8 cellular contexts compared by ENCODE assay signal in the genomic region with DNA sequence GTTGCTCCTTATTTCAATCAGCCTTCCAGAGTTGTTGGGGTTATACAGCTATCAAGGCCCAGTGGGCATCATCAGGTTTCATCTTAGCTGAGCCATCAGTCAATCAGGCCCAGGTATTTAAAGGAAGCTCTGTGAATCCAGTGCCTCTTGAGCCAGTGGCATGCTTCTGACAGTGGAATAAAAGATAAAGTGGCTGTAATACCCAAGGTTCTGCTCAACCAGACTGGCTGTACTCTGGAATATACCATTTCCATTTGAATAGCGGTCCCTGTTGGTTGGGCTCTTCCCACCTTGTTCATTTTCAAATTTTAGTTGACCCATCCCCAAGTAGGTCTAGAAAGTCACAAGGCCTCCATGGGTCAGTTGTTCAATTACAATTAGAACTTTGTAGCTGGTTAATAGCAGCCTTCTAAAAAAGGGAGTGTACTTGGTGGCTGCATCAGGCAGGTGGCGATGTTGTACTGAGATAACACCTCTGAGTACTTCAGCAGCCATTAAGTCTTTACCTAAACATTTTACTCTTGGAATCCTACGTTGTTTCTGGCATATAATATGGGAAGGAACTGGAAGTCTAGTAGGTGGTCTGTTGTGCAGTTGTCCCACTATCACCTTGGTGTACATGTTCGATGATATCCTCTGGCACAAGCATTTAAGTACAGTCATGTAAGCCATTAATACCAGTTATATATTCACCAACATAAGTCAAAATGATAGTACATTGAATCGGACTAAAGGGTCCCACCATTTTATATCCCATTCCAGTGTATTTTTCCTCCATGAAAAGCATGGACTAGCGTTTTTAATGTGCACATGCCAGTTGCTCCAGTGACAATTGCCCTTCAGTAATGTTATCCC.
DNase-seq lines count a peak whose midpoint lies in the region; ATAC-seq and TF ChIP-seq lines count a peak whose summit lies in the region.

No MANE protein-coding gene starts in this region.

- H3K4ac ChIP-seq in neuronal stem cell (ENCODE audit: low read length), result no peak overlapping the region

- H3K18ac ChIP-seq in neuronal stem cell (ENCODE audit: low read length), result no peak overlapping the region

- H4K91ac ChIP-seq in neuronal stem cell (ENCODE audit: low read depth, low read length, poor library complexity), result no peak overlapping the region

- H3K4me1 ChIP-seq in BE2C, result peaks cover 3% of the 10 kb centered on the region
- no peaks in the 10 kb centered on the region for H3K4me1 ChIP-seq in neuronal stem cell (ENCODE audit: control insufficient read depth in 2 of 2, insufficient read depth in 1 of 2, low read depth in 1 of 2, low read length in 2 of 2)

- H3K4me3 ChIP-seq in BE2C (ENCODE audit: low read depth, low read length) (no peak overlapping the region), WERI-Rb-1 (ENCODE audit: low read depth, low read length) (no peak overlapping the region), neuronal stem cell (ENCODE audit: low read length in 2 of 2) (no peak overlapping the region)

- H3K36me3 ChIP-seq in BE2C (no peaks in the 10 kb centered on the region), WERI-Rb-1 (no peaks in the 10 kb centered on the region), neuronal stem cell (replicated peaks in 1 of 2; ENCODE audit: control insufficient read depth in 2 of 2, insufficient read depth in 2 of 2, low read length in 2 of 2) (no peaks in the 10 kb centered on the region)

- H3K9ac ChIP-seq in neuronal stem cell (ENCODE audit: low read depth, low read length, poor library complexity), result no peak overlapping the region

- H3K27ac ChIP-seq in WERI-Rb-1 (no peak overlapping the region), neuronal stem cell (replicated peaks; ENCODE audit: low read length) (no peak overlapping the region)

- no peak overlapping the region for H2BK5ac ChIP-seq in neuronal stem cell (ENCODE audit: low read length)

- H3K27me3 ChIP-seq in BE2C, result no peaks in the 10 kb centered on the region
- H3K27me3 ChIP-seq in WERI-Rb-1 (ENCODE audit: insufficient read depth, low read depth, severe bottlenecking), result no peaks in the 10 kb centered on the region
- peaks cover 0 to 3% (median 0%) of the 10 kb centered on the region in 3 experiments for H3K27me3 ChIP-seq in neuronal stem cell (ENCODE audit: control insufficient read depth in 3 of 3, insufficient read depth in 3 of 3, low read depth in 1 of 3, low read length in 3 of 3)

- no peak overlapping the region for H4K8ac ChIP-seq in neuronal stem cell (ENCODE audit: low read depth, low read length)

- DNase-seq in BE2C, result peak; percentile 65
- peak; percentile 63 for DNase-seq in NCI-H2171 treated with DMSO at 0.1 percent for 48 hours (lab: John Stamatoyannopoulos, UW)
- DNase-seq in WERI-Rb-1, result peak; percentile 63
- DNase-seq in neuronal stem cell (ENCODE audit: low spot score), result peak; percentile 37
- no peak for DNase-seq in NCI-H1048 (lab: John Stamatoyannopoulos, UW)

- no peak overlapping the region for H2BK120ac ChIP-seq in neuronal stem cell (ENCODE audit: low read depth, low read length)

- TF ChIP-seq CTCF in BE2C (IDR thresholded peaks at IDR 0.05; ENCODE audit: low read depth, low read length) (peak; percentile 86), WERI-Rb-1 (IDR thresholded peaks at IDR 0.05; ENCODE audit: low read depth, low read length) (peak; percentile 82)

- no peak overlapping the region for H2BK12ac ChIP-seq in neuronal stem cell (ENCODE audit: low read length)

- no peak overlapping the region for H3K23ac ChIP-seq in neuronal stem cell (ENCODE audit: low read depth, low read length, poor library complexity)

- H2AFZ ChIP-seq in neuronal stem cell (ENCODE audit: low read length), result no peak overlapping the region

- ATAC-seq in GM21367 (IDR thresholded peaks at IDR 0.05; ENCODE audit: unreplicated experiment), result peak; percentile 81
- peak; percentile 60 for ATAC-seq in esophagus mucosa
- ATAC-seq in GM18861 (IDR thresholded peaks at IDR 0.05; ENCODE audit: unreplicated experiment), result no peak

- no CpG with 5 or more reads among the region's 6 CpGs for WGBS in neuronal stem cell (ENCODE audit: extremely low coverage in 2 of 2, insufficient read length in 2 of 2, insufficient replicate concordance in 1 of 2), 2 donors

- no peak overlapping the region for H3K14ac ChIP-seq in neuronal stem cell (ENCODE audit: low read length)

- H2AK5ac ChIP-seq in neuronal stem cell (ENCODE audit: low read depth, low read length), result no peak overlapping the region

- H2BK15ac ChIP-seq in neuronal stem cell (ENCODE audit: low read length), result no peak overlapping the region

- H3K79me1 ChIP-seq in neuronal stem cell (ENCODE audit: low read depth, low read length), result no peaks in the 10 kb centered on the region

- no peak overlapping the region for H3K4me2 ChIP-seq in neuronal stem cell (ENCODE audit: insufficient read depth, low read length, poor library complexity, severe bottlenecking)

- no peaks in the 10 kb centered on the region for H3K9me3 ChIP-seq in BE2C
- peaks cover under 1% of the 10 kb centered on the region for H3K9me3 ChIP-seq in WERI-Rb-1 (ENCODE audit: severe bottlenecking)
- H3K9me3 ChIP-seq in neuronal stem cell (replicated peaks in 1 of 2; ENCODE audit: control insufficient read depth in 2 of 2, insufficient read depth in 1 of 2, low read depth in 1 of 2, low read length in 2 of 2), result peaks cover 0 to 3% of the 10 kb centered on the region in 2 donors
